In genomic region chr15:26134812-26135211, GRCh38 we compare ENCODE assay signal across 26 cellular contexts.
"Had no signal": no experiment of that assay in that cellular context is flagged by ENCODE, and none has a peak within 500 bp of the region (broad histone marks: within the 10 kb centered on the region; RNA-seq: fewer than 3 reads in every experiment).

No MANE protein-coding gene starts in this region.

- H3K27me3 ChIP-seq: ascending aorta, cardiac muscle cell, colonic mucosa had no signal

- FAIRE-seq: frontal cortex had no signal

- H3K27ac ChIP-seq: ascending aorta, breast epithelium, cardiac muscle cell, colonic mucosa had no signal

- H3K36me3 ChIP-seq: ascending aorta, breast epithelium, cardiac muscle cell, colonic mucosa had no signal

- H3K9me3 ChIP-seq: ascending aorta, breast epithelium, colonic mucosa had no signal

- H3K4me1 ChIP-seq: ascending aorta, breast epithelium, colonic mucosa had no signal

- ATAC-seq: activated naive CD4-positive, alpha-beta T cell treated with anti-CD3 and anti-CD28 coated beads, Interleukin-2, amount 50 U/mL, for 72 hours; activated T-cell treated with anti-CD3 and anti-CD28 coated beads, Interleukin-2, amount 50 U/mL, for 72 hours; esophagus mucosa had no signal

- H3K4me3 ChIP-seq: ascending aorta, breast epithelium, cardiac muscle cell, colonic mucosa had no signal

- DNase-seq: activated CD4-positive, alpha-beta memory T cell treated with anti-CD3 and anti-CD28 coated beads, Interleukin-2, amount 10 ng/mL, durations not matched to agents 7 days and 5 days; activated CD4-positive, alpha-beta T cell treated with anti-CD3 and anti-CD28 coated beads for 1 hour; activated CD4-positive, alpha-beta T cell treated with anti-CD3 and anti-CD28 coated beads for 4 hours; activated CD4-positive, alpha-beta T cell treated with anti-CD3 and anti-CD28 coated beads, Interleukin-2, amount 10 ng/mL, durations not matched to agents 7 days and 5 days; activated CD4-positive, alpha-beta T cell treated with anti-CD3 and anti-CD28 coated beads, Interleukin-2, amount 50 U/mL, for 4 hours; activated CD8-positive, alpha-beta memory T cell treated with anti-CD3 and anti-CD28 coated beads, Interleukin-2, amount 50 U/mL, for 48 hours; activated gamma-delta T cell; activated naive CD4-positive, alpha-beta T cell; activated naive CD4-positive, alpha-beta T cell treated with anti-CD3 and anti-CD28 coated beads, Interleukin-2, amount 10 ng/mL, durations not matched to agents 7 days and 5 days; activated naive CD8-positive, alpha-beta T cell treated with anti-CD3 and anti-CD28 coated beads, Interleukin-2, amount 10 ng/mL, durations not matched to agents 7 days and 5 days; activated T-cell treated with anti-CD3 and anti-CD28 coated beads for 4 hours; activated T-cell treated with anti-CD3 and anti-CD28 coated beads, Interleukin-2, amount 50 U/mL, for 24 hours; activated T-cell treated with anti-CD3 and anti-CD28 coated beads, Interleukin-2, amount 50 U/mL, for 72 hours; central memory CD4-positive, alpha-beta T cell; cerebellar nuclear complex; colonic mucosa; effector CD8-positive, alpha-beta T cell; foreskin fibroblast; head of caudate nucleus; T-helper 2 cell had no signal
